22 cellular contexts compared by ENCODE assay signal in genomic region chr21:33648555-33648954, GRCh38. TPM values are rescaled to one million over a fixed set of nuclear protein-coding genes. Genes with fewer than 3 reads are reported as not detected.
DNase-seq lines count a peak whose midpoint lies in the region; ATAC-seq, FAIRE-seq and TF ChIP-seq lines count a peak whose summit lies in the region.
"Had no signal": no experiment of that assay in that cellular context is flagged by ENCODE, and none has a peak within 500 bp of the region (broad histone marks: within the 10 kb centered on the region; RNA-seq: fewer than 3 reads in every experiment).

No MANE protein-coding gene starts in this region.

- TF ChIP-seq CTCF in HEK293 (tag by site-specific recombination; IDR thresholded peaks at IDR 0.05) = no peak
- TF ChIP-seq CTCF in VCaP (conservative IDR thresholded peaks at IDR 0.05) = no peak
- TF ChIP-seq CTCF in H1 (IDR thresholded peaks at IDR 0.05; ENCODE audit: control extremely low read depth in 1 of 3, insufficient read depth in 1 of 3, low read depth in 1 of 3, low read length in 3 of 3) = no peak
- no peak for TF ChIP-seq CTCF in spleen (IDR thresholded peaks at IDR 0.05 in 8 of 11, conservative IDR thresholded peaks at IDR 0.05 in 3 of 11)

- H3K79me2 ChIP-seq in H1 (ENCODE audit: control insufficient read depth in 1 of 2, insufficient read depth in 2 of 2, low read length in 2 of 2) = peaks cover 40 to 99% of the 10 kb centered on the region in 2 experiments

- intact Hi-C loops in spleen (cut with DNase I; ENCODE audit: low total_unique reads) = no loop called here

- H3K79me1 ChIP-seq in H1 (ENCODE audit: low read depth, low read length) = peaks cover 4% of the 10 kb centered on the region; the same call in 1 of the 2 replicates

- H3K9ac ChIP-seq in H1 (replicated peaks in 1 of 4; ENCODE audit: extremely low read depth in 1 of 4, low read depth in 3 of 4, low read length in 3 of 4) = no peak overlapping the region

- ATAC-seq in GM21737 (IDR thresholded peaks at IDR 0.05; ENCODE audit: unreplicated experiment) (no peak), GM18519 (IDR thresholded peaks at IDR 0.05; ENCODE audit: low FRiP score, unreplicated experiment) (no peak)
- ATAC-seq: A549, GM23338 had no signal

- H2BK5ac ChIP-seq in H1 (ENCODE audit: low read depth, low read length) = no peak overlapping the region

- no peaks in the 10 kb centered on the region for H3K27me3 ChIP-seq in H1 (replicated peaks in 1 of 4; ENCODE audit: control insufficient read depth in 3 of 4, extremely low read depth in 1 of 4, insufficient read depth in 3 of 4, low read length in 3 of 4)
- peaks cover 0 to 15% (median 0%) of the 10 kb centered on the region in 7 donors for H3K27me3 ChIP-seq in spleen (replicated peaks in 1 of 7)
- H3K27me3 ChIP-seq: BE2C had no signal

- no peak overlapping the region for H4K8ac ChIP-seq in H1 (ENCODE audit: extremely low read depth, insufficient read depth, low read length)

- H3K23ac ChIP-seq in H1 (ENCODE audit: insufficient read length) = no peak overlapping the region

- no peak overlapping the region for H3K18ac ChIP-seq in H1 (ENCODE audit: extremely low read depth, low read length)

- no peak overlapping the region for H2BK20ac ChIP-seq in H1 (ENCODE audit: low read length)

- no peaks in the 10 kb centered on the region for H3K9me3 ChIP-seq in HEK293 (ENCODE audit: control insufficient read depth, insufficient read depth, low read depth, low read length)
- no peaks in the 10 kb centered on the region for H3K9me3 ChIP-seq in H1 (ENCODE audit: insufficient read depth in 2 of 2, low read depth in 1 of 2, low read length in 1 of 2)
- H3K9me3 ChIP-seq in spleen = no peaks in the 10 kb centered on the region
- H3K9me3 ChIP-seq: A549, BE2C had no signal

- peaks cover 2% of the 10 kb centered on the region; the same call in 1 of the 2 replicates for H3K23me2 ChIP-seq in H1 (ENCODE audit: low read depth, low read length)

- no peak overlapping the region for H2AFZ ChIP-seq in H1 (ENCODE audit: low read length)
- H2AFZ ChIP-seq: GM23338 had no signal

- H3K4me2 ChIP-seq in H1 (ENCODE audit: insufficient read depth in 1 of 2, low read depth in 2 of 2, low read length in 2 of 2) = no peak overlapping the region
- H3K4me2 ChIP-seq: A549, GM23338 had no signal

- H3K14ac ChIP-seq in H1 (ENCODE audit: insufficient read length) = no peak overlapping the region

- no peak overlapping the region for H2BK12ac ChIP-seq in H1 (ENCODE audit: low read depth, low read length)

- H4K91ac ChIP-seq in H1 (replicated peaks; ENCODE audit: insufficient read length, low read length) = no peak overlapping the region

- H2BK15ac ChIP-seq in H1 (ENCODE audit: low read length) = no peak overlapping the region

- FAIRE-seq in H1 (lab: Jason Lieb, UNC) = no peak
- FAIRE-seq: A549, D721Med, G401.6, GM12891, GM19239 had no signal

- H3K4me1 ChIP-seq in HEK293 (ENCODE audit: control insufficient read depth, insufficient read depth, low read length) (peaks cover 32% of the 10 kb centered on the region), H1 (replicated peaks in 1 of 4; ENCODE audit: control insufficient read depth in 3 of 4, insufficient read depth in 4 of 4, low read length in 3 of 4) (peaks cover 4 to 14% (median 8%) of the 10 kb centered on the region in 4 experiments; a peak in 6 of 7 replicates), spleen (peaks cover 0 to 65% (median 40%) of the 10 kb centered on the region in 6 donors)

- no peak for DNase-seq in H1 (ENCODE audit: low read depth in 1 of 2, low spot score in 2 of 2)
- DNase-seq in spleen = no peak
- DNase-seq in NCI-H1105 treated with DMSO at 0.1 percent for 48 hours (lab: John Stamatoyannopoulos, UW) = no peak
- DNase-seq: BE2C; CD4-positive, alpha-beta memory T cell; DMS153; DMS79 treated with DMSO at 0.1 percent for 48 hours; EL; H9; KG1 had no signal

- POLR2A ChIA-PET in HEK293 (lab: Yijun Ruan, JAX) (no interaction called here), H1 (lab: Charles Lee; ENCODE audit: partially characterized antibody) (no interaction called here)

- no peak overlapping the region for H2AK5ac ChIP-seq in H1 (ENCODE audit: low read depth, low read length)

- no peak overlapping the region for H4K5ac ChIP-seq in H1 (ENCODE audit: insufficient read length, low read depth, low read length)

- WGBS in H1 (ENCODE audit: extremely low coverage in 1 of 2, insufficient coverage in 1 of 2, insufficient read length in 1 of 2, insufficient replicate concordance in 2 of 2, low coverage in 1 of 2, low lambda C conversion rate in 2 of 2, missing lambda C conversion rate in 1 of 2), 2 experiments = 88% methylated on average over 1 of the region's 1 CpG; no CpG with 5 or more reads in 1 of the 2 experiments
- 86 to 100% (median 93%) methylated on average over 1 of the region's 1 CpG for WGBS in spleen, 5 donors

- CTCF ChIA-PET in HEK293 (lab: Yijun Ruan, JAX) (interaction anchor here (0.6 to 0.7 kb wide), 2 partner anchors 22 to 56 kb away, joined by 3 to 4 read pairs; no protein-coding TSS in a partner anchor), H1 (lab: Charles Lee; ENCODE audit: partially characterized antibody) (interaction anchor here (0.6 kb wide), 1 partner anchor 16 kb away, joined by 3 read pairs; no protein-coding TSS in a partner anchor)

- H3K36me3 ChIP-seq in HEK293 (ENCODE audit: control insufficient read depth in 2 of 2, insufficient read depth in 1 of 2, low read length in 2 of 2) (no peaks in the 10 kb centered on the region), H1 (ENCODE audit: control insufficient read depth in 2 of 4, insufficient read depth in 4 of 4, low read length in 3 of 4) (no peaks in the 10 kb centered on the region), spleen (no peaks in the 10 kb centered on the region)
- H3K36me3 ChIP-seq: BE2C had no signal

- no peak overlapping the region for H2BK120ac ChIP-seq in H1 (replicated peaks; ENCODE audit: low read depth, low read length)

- no peak for TF ChIP-seq RAD21 in H1 (IDR thresholded peaks at IDR 0.05 in 1 of 2, conservative IDR thresholded peaks at IDR 0.05 in 1 of 2; ENCODE audit: low read depth in 2 of 2, low read length in 2 of 2)

- H3K27ac ChIP-seq in HEK293 (ENCODE audit: extremely low read depth, low read depth, low read length) (no peak overlapping the region), VCaP (peak overlapping the region; percentile 82; the same call in 1 of the 2 replicates), H1 (ENCODE audit: low read depth, low read length) (no peak overlapping the region), spleen (peak overlapping the region in 7 of 8 donors; percentile 3 to 73 (median 39))
- H3K27ac ChIP-seq: A549, C4-2B, HL-60 had no signal

- H3K4ac ChIP-seq in H1 (replicated peaks; ENCODE audit: insufficient read length, low read depth, low read length) = no peak overlapping the region

- H3K56ac ChIP-seq in H1 (replicated peaks; ENCODE audit: insufficient read length, low read depth, low read length) = no peak overlapping the region

- H4K20me1 ChIP-seq in H1 (replicated peaks in 1 of 2; ENCODE audit: control insufficient read depth in 1 of 2, insufficient read depth in 2 of 2, low read length in 2 of 2) = peaks cover 19 to 28% of the 10 kb centered on the region in 2 experiments

- TF ChIP-seq EP300 in H1 (IDR thresholded peaks at IDR 0.05; ENCODE audit: borderline replicate concordance in 1 of 2, low read depth in 2 of 2, low read length in 2 of 2) = no peak

- no peak for TF ChIP-seq POLR2A in H1 (IDR thresholded peaks at IDR 0.05; ENCODE audit: control extremely low read depth in 1 of 2, low read depth in 2 of 2, low read length in 2 of 2)
- TF ChIP-seq POLR2A in spleen (IDR thresholded peaks at IDR 0.05) = no peak

- H3K4me3 ChIP-seq in HEK293 (ENCODE audit: low read depth, low read length) (no peak overlapping the region), H1 (ENCODE audit: extremely low read depth in 1 of 4, insufficient read depth in 2 of 4, low read depth in 3 of 4, low read length in 4 of 4) (no peak overlapping the region), spleen (no peak overlapping the region)
- H3K4me3 ChIP-seq: A549, GM23338 had no signal

TF ChIP-seq in HEK293, 187 proteins besides CTCF, POLR2A, EP300 and RAD21 (continues in another document):
- TF ChIP-seq ZNF366 (tag by site-specific recombination; conservative IDR thresholded peaks at IDR 0.05) = peak; percentile 43; the same call in 1 of the 2 replicates

TF ChIP-seq in H1, 55 proteins besides CTCF, POLR2A, EP300 and RAD21:
- peak; percentile 37; the same call in 1 of the 2 replicates for TF ChIP-seq KDM1A (IDR thresholded peaks at IDR 0.05; ENCODE audit: borderline replicate concordance, low read length)
- TF ChIP-seq KDM4A (IDR thresholded peaks at IDR 0.05; ENCODE audit: low read depth, low read length, severe bottlenecking) = no peak

RNA-seq across cellular contexts. Expression of gene ITSN1, which starts 6.3 kb away (rescaled TPM):
- 78.1 and 81.1 TPM in 2 replicates for total RNA-seq in H1 (2021; fragmentation: NEBNext Ultra II Directional; extraction: Animal tissue kit (Norgen Biotek cat#: 25700))
- polyA plus RNA-seq in H1 (2011; rRNA removed) = 48.9 and 60.8 TPM in 2 replicates
- 71.3 TPM for polyA plus RNA-seq in H1 (2011; cell fraction: cytosol; rRNA removed)
- polyA plus RNA-seq in H1 (2011; cell fraction: nucleus; rRNA removed) = 151 TPM
- polyA plus RNA-seq in H1 (2012, experiment 1 of 2) = 77.9 to 94.5 TPM (median 91.7 TPM) in 4 replicates
- polyA plus RNA-seq in H1 (2012, experiment 2 of 2) = 5.1 TPM
- polyA plus RNA-seq in H1 (2013, experiment 1 of 2) = 51.9 TPM
- polyA plus RNA-seq in H1 (2013, experiment 2 of 2) = 50.0 TPM
- polyA minus RNA-seq in H1 (2011; rRNA and poly(A)+ RNA removed) = 132 and 143 TPM in 2 replicates
- 54.9 TPM for polyA minus RNA-seq in H1 (2011; cell fraction: cytosol; rRNA and poly(A)+ RNA removed)
- polyA minus RNA-seq in H1 (2011; cell fraction: nucleus; rRNA and poly(A)+ RNA removed) = 85.2 TPM
- 10 to 100 TPM; 27.1 to 89.0 (median 70.5) TPM for total RNA-seq in spleen
- 10 to 100 TPM in 1 of 3 donors, 1 to 10 TPM in 2; 4.1 to 11.6 (median 4.2) TPM for polyA plus RNA-seq in spleen

RNA-seq across cellular contexts. Expression of gene CRYZL1, which starts 7.0 kb away (rescaled TPM):
- 15.6 and 16.8 TPM in 2 replicates for total RNA-seq in H1 (2021; fragmentation: NEBNext Ultra II Directional; extraction: Animal tissue kit (Norgen Biotek cat#: 25700))
- polyA plus RNA-seq in H1 (2011; rRNA removed) (8.3 and 15.8 TPM in 2 replicates), spleen (10 to 100 TPM; 21.7 to 25.9 (median 22.0) TPM)
- 19.8 TPM for polyA plus RNA-seq in H1 (2011; cell fraction: cytosol; rRNA removed)
- polyA plus RNA-seq in H1 (2011; cell fraction: nucleus; rRNA removed) = 11.1 TPM
- 17.9 to 29.6 TPM (median 19.1 TPM) in 4 replicates for polyA plus RNA-seq in H1 (2012, experiment 1 of 2)
- polyA plus RNA-seq in H1 (2012, experiment 2 of 2) = 2.5 TPM
- 15.6 TPM for polyA plus RNA-seq in H1 (2013, experiment 1 of 2)
- polyA plus RNA-seq in H1 (2013, experiment 2 of 2) = 14.2 TPM
- polyA minus RNA-seq in H1 (2011; rRNA and poly(A)+ RNA removed) = 35.9 and 37.8 TPM in 2 replicates
- polyA minus RNA-seq in H1 (2011; cell fraction: cytosol; rRNA and poly(A)+ RNA removed) = 13.5 TPM
- polyA minus RNA-seq in H1 (2011; cell fraction: nucleus; rRNA and poly(A)+ RNA removed) = 34.1 TPM
- 10 to 100 TPM; 30.2 to 54.9 (median 40.2) TPM for total RNA-seq in spleen

Comparison
In these comparisons a context has a peak if more than half of its experiments do, and no peak if none do; other contexts are left out.
1. H3K27ac ChIP-seq: peak in VCaP (single experiment) and spleen (7 of 8); none in HEK293 (single experiment) and H1 (single experiment).